In genomic region chr1:224430511-224431113, GRCh38 we compare ENCODE assay signal across 1 cellular context.
TF ChIP-seq lines count a peak whose summit lies in the region.

No MANE protein-coding gene starts in this region.

TF ChIP-seq in GM12878, 131 proteins besides CTCF, POLR2A, EP300 and RAD21 (continued from another document):
- TF ChIP-seq USF1 (IDR thresholded peaks at IDR 0.05; ENCODE audit: borderline replicate concordance, extremely low read length, insufficient read depth, low read depth, low read length) (no peak), CUX1 (IDR thresholded peaks at IDR 0.05; ENCODE audit: insufficient replicate concordance, low read depth, low read length) (peak; percentile 55), TCF12 (IDR thresholded peaks at IDR 0.05; ENCODE audit: low read depth, low read length) (0 out of 2 replicates have a peak, but pooled peaks have one; percentile 14), ATF2 (IDR thresholded peaks at IDR 0.05; ENCODE audit: low read length) (peak; percentile 29; the same call in 1 of the 2 replicates), GABPA (IDR thresholded peaks at IDR 0.05; ENCODE audit: low read depth) (peak; percentile 74), CBX3 (IDR thresholded peaks at IDR 0.05; ENCODE audit: borderline replicate concordance, low read depth) (no peak), NR2F1 (conservative IDR thresholded peaks at IDR 0.05) (no peak), SIN3A (IDR thresholded peaks at IDR 0.05; ENCODE audit: low read depth, low read length) (peak; percentile 78), ZNF384 (IDR thresholded peaks at IDR 0.05; ENCODE audit: borderline replicate concordance, low read depth, low read length) (peak; percentile 26; the same call in 1 of the 2 replicates), RELB (IDR thresholded peaks at IDR 0.05; ENCODE audit: low read depth) (peak; percentile 10; the same call in 1 of the 2 replicates), CHD2 (IDR thresholded peaks at IDR 0.05; ENCODE audit: borderline replicate concordance, low read depth, low read length) (no peak), ZBTB40 (IDR thresholded peaks at IDR 0.05; ENCODE audit: borderline replicate concordance) (peak; percentile 61; the same call in 1 of the 2 replicates), CBX5 (IDR thresholded peaks at IDR 0.05; ENCODE audit: low read depth) (0 out of 2 replicates have a peak, but pooled peaks have one; percentile 40), SPI1 (IDR thresholded peaks at IDR 0.05; ENCODE audit: borderline replicate concordance, insufficient read depth, low read depth, low read length) (peak; percentile 33; the same call in 1 of the 2 replicates), E2F8 (IDR thresholded peaks at IDR 0.05; ENCODE audit: low read depth, partially characterized antibody) (no peak), ATF7 (IDR thresholded peaks at IDR 0.05; ENCODE audit: low read depth) (peak; percentile 54)
